21 cellular contexts compared by ENCODE assay signal in genomic region chr9:16121593-16121992, GRCh38.
DNase-seq lines count a peak whose midpoint lies in the region; ATAC-seq and TF ChIP-seq lines count a peak whose summit lies in the region.
"Had no signal": no experiment of that assay in that cellular context is flagged by ENCODE, and none has a peak within 500 bp of the region (broad histone marks: within the 10 kb centered on the region; RNA-seq: fewer than 3 reads in every experiment).

No MANE protein-coding gene starts in this region.

- H3K27me3 ChIP-seq in adrenal gland, result no peaks in the 10 kb centered on the region
- H3K27me3 ChIP-seq: cardiac muscle cell had no signal

- H3K27ac ChIP-seq in adrenal gland, result no peak overlapping the region
- H3K27ac ChIP-seq: cardiac muscle cell, VCaP had no signal

- H3K4me3 ChIP-seq in choroid plexus epithelial cell (ENCODE audit: low read depth, low read length) (no peak overlapping the region), adrenal gland (no peak overlapping the region)
- H3K4me3 ChIP-seq: cardiac muscle cell had no signal

- WGBS in adrenal gland, 4 donors, result 54 to 60% (median 59%) methylated on average over 4 of the region's 4 CpGs

- peak; percentile 43 for DNase-seq in Daoy (ENCODE audit: low read depth)
- DNase-seq in NCI-H226, result peak; percentile 52
- peak; percentile 59 for DNase-seq in choroid plexus epithelial cell (ENCODE audit: low read depth)
- DNase-seq in myocyte (ENCODE audit: low read depth), result peak; percentile 37
- no peak for DNase-seq in adrenal gland
- DNase-seq in HuH-7 (ENCODE audit: low spot score), result no peak
- DNase-seq in stimulated activated CD4-positive, alpha-beta T cell treated with anti-CD3 and anti-CD28 coated beads, Interleukin-1b, Interleukin-23, amount 100 ng/mL, for 48 hours, result no peak
- DNase-seq: activated CD4-positive, alpha-beta memory T cell treated with anti-CD3 and anti-CD28 coated beads for 36 hours; activated T-cell treated with anti-CD3 and anti-CD28 coated beads, Interleukin-2, amount 50 U/mL, for 24 hours; effector CD4-positive, alpha-beta T cell; hypothalamus; left cardiac atrium; NCI-H1417 treated with DMSO at 0.1 percent for 48 hours; NCI-H345; NK-92 treated with Interleukin-12 subunit alpha and Interleukin-12 subunit beta, amount 100 ng/mL, for 24 hours; occipital lobe; stimulated activated CD4-positive, alpha-beta T cell treated with anti-CD3 and anti-CD28 coated beads, Interleukin-4, amount 100 ng/mL, for 24 hours; T-cell had no signal

- H3K36me3 ChIP-seq in adrenal gland (replicated peaks in 1 of 2), result no peaks in the 10 kb centered on the region
- H3K36me3 ChIP-seq: cardiac muscle cell had no signal

- no peak for TF ChIP-seq POLR2A in adrenal gland (IDR thresholded peaks at IDR 0.05)

- intact Hi-C loops in adrenal gland (cut with DNase I), result no loop called here

- H3K9me3 ChIP-seq in adrenal gland (replicated peaks in 1 of 3), result no peaks in the 10 kb centered on the region

- no peaks in the 10 kb centered on the region for H3K4me1 ChIP-seq in adrenal gland (replicated peaks in 1 of 2)

- TF ChIP-seq CTCF in choroid plexus epithelial cell (conservative IDR thresholded peaks at IDR 0.05; ENCODE audit: low read depth, low read length) (no peak), adrenal gland (IDR thresholded peaks at IDR 0.05) (no peak)

- no peak for ATAC-seq in HG03175 (IDR thresholded peaks at IDR 0.05; ENCODE audit: unreplicated experiment)
- ATAC-seq: left cardiac atrium had no signal

Comparison
In these comparisons a context has a peak if more than half of its experiments do, and no peak if none do; other contexts are left out.
1. DNase-seq: peak in Daoy (single experiment), NCI-H226 (single experiment), choroid plexus epithelial cell (single experiment) and myocyte (single experiment); none in adrenal gland (0 of 7), HuH-7 (single experiment) and stimulated activated CD4-positive, alpha-beta T cell treated with anti-CD3 and anti-CD28 coated beads, Interleukin-1b, Interleukin-23, amount 100 ng/mL, for 48 hours (single experiment).